ENCODE assay signal across 17 cellular contexts in the genomic region with DNA sequence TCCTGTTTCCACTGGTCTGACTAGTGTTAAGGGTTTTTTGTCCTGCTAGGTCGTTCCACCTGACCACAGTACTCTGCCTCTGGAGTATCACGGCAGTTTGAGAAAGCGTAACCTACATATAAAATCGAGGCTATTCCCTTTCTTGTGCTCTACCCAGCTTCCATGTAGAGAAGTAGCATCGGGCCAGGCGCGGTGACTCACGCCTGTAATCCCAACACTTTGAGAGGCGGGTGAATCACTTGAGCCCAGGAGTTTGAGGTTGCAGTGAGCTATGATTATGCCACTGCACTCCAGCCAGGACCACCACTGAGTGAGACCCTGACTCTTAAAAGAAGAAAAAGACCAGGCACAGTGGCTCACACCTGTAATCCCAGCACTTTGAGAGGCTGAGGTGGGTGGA. TPM values are rescaled to one million over a fixed set of nuclear protein-coding genes. Genes with fewer than 3 reads are reported as not detected.
DNase-seq lines count a peak whose midpoint lies in the region; ATAC-seq and TF ChIP-seq lines count a peak whose summit lies in the region.
"Had no signal": no experiment of that assay in that cellular context is flagged by ENCODE, and none has a peak within 500 bp of the region (broad histone marks: within the 10 kb centered on the region; RNA-seq: fewer than 3 reads in every experiment).

No MANE protein-coding gene starts in this region.

- POLR2A ChIA-PET in HCT116 (lab: Charles Lee): interaction anchor here (1.2 kb wide), 1 partner anchor 12 kb away, joined by 4 read pairs; no protein-coding TSS in a partner anchor

- TF ChIP-seq RAD21 in HCT116 (IDR thresholded peaks at IDR 0.05; ENCODE audit: low read depth): no peak

- no peak overlapping the region; the same call in 1 of the 2 replicates for H3K9ac ChIP-seq in HCT116 (ENCODE audit: low read length)

- peak; percentile 69 for DNase-seq in Daoy (ENCODE audit: low read depth)
- peak; percentile 10 for DNase-seq in HCT116 (ENCODE audit: low read depth, low spot score)
- peak; percentile 13 for DNase-seq in RKO (ENCODE audit: low spot score)
- DNase-seq in NCI-H524 (lab: John Stamatoyannopoulos, UW): no peak
- no peak for DNase-seq in NCI-H774 (lab: John Stamatoyannopoulos, UW)
- DNase-seq: BE2C; CD4-positive, alpha-beta memory T cell; DMS79; EL; GDM1; GOT3 had no signal

- CTCF ChIA-PET in HCT116 (lab: Charles Lee): no interaction called here

- H3K4me3 ChIP-seq in HCT116 (replicated peaks in 1 of 2; ENCODE audit: low read depth in 1 of 2, low read length in 2 of 2): peak overlapping the region in 1 of 2 experiments; percentile 17; a peak in 1 of 4 replicates
- H3K4me3 ChIP-seq: HAP-1 had no signal

- ATAC-seq in HCT116: peak; percentile 94
- ATAC-seq in esophagus mucosa: peak; percentile 62
- no peak for ATAC-seq in GM21360 (IDR thresholded peaks at IDR 0.05; ENCODE audit: unreplicated experiment)

- RAD21 ChIA-PET in HCT116 (lab: Charles Lee; ENCODE audit: low non-redundant PET in 1 of 2, low total read pairs in 2 of 2, uncharacterized antibody in 2 of 2, unreplicated experiment in 2 of 2): interaction anchor here in 1 of 2 experiments (0.8 kb wide), 1 partner anchor 305 kb away, joined by 3 read pairs; no protein-coding TSS in a partner anchor

- no peak for TF ChIP-seq POLR2A in HCT116 (IDR thresholded peaks at IDR 0.05; ENCODE audit: borderline replicate concordance, extremely low read depth, insufficient read depth, insufficient read length)

- H3K9me2 ChIP-seq in HCT116 (ENCODE audit: insufficient read depth): no peaks in the 10 kb centered on the region

- peak overlapping the region; percentile 49 for H3K27ac ChIP-seq in HCT116 (ENCODE audit: low read depth, low read length)
- H3K27ac ChIP-seq: C4-2B, HL-60 had no signal

- H2AFZ ChIP-seq in HCT116 (ENCODE audit: low read depth, low read length, poor library complexity, severe bottlenecking): peak overlapping the region; percentile 73

- no peak for TF ChIP-seq CTCF in HCT116 (IDR thresholded peaks at IDR 0.05 in 2 of 3, conservative IDR thresholded peaks at IDR 0.05 in 1 of 3; ENCODE audit: borderline replicate concordance in 1 of 3, insufficient read depth in 1 of 3, low read depth in 2 of 3, low read length in 2 of 3)

- peaks cover 11 to 17% of the 10 kb centered on the region in 2 experiments; a peak in 3 of 4 replicates for H3K4me1 ChIP-seq in HCT116 (ENCODE audit: control insufficient read depth in 1 of 2, insufficient read depth in 2 of 2, low read length in 2 of 2)
- H3K4me1 ChIP-seq: BE2C, HAP-1 had no signal

- H3K36me3 ChIP-seq in HCT116 (ENCODE audit: control insufficient read depth in 1 of 2, insufficient read depth in 2 of 2, low read length in 2 of 2): no peaks in the 10 kb centered on the region
- H3K36me3 ChIP-seq: BE2C, HAP-1 had no signal

- intact Hi-C loops in HCT116 (cut with micrococcal nuclease): no loop called here

- no peaks in the 10 kb centered on the region for H3K27me3 ChIP-seq in HCT116 (ENCODE audit: insufficient read depth, low read length)
- H3K27me3 ChIP-seq: BE2C had no signal

- H4K20me1 ChIP-seq in HCT116 (ENCODE audit: insufficient read depth): no peaks in the 10 kb centered on the region

- no TSS peak for BruUV-seq in HCT116 (replicated peaks; lab: Mats Ljungman, UMichigan)

- no peaks in the 10 kb centered on the region for H3K9me3 ChIP-seq in HCT116 (ENCODE audit: control insufficient read depth in 1 of 2, insufficient read depth in 1 of 2, low read depth in 1 of 2, low read length in 2 of 2)
- H3K9me3 ChIP-seq: BE2C, HAP-1 had no signal

- peak overlapping the region; percentile 59 for H3K4me2 ChIP-seq in HCT116 (ENCODE audit: low read length)

- H3K79me2 ChIP-seq in HCT116 (ENCODE audit: insufficient read depth, low read length): no peaks in the 10 kb centered on the region

TF ChIP-seq in HCT116, 20 proteins besides CTCF, POLR2A, EP300 and RAD21:
- TF ChIP-seq YY1 (IDR thresholded peaks at IDR 0.05; ENCODE audit: extremely low read depth, insufficient replicate concordance, low read depth, low read length): no peak
- no peak for TF ChIP-seq ZNF274 (IDR thresholded peaks at IDR 0.05; ENCODE audit: low read depth, low read length)
- TF ChIP-seq FOSL1 (IDR thresholded peaks at IDR 0.05; ENCODE audit: low read depth): peak; percentile 49; the same call in 1 of the 2 replicates
- TF ChIP-seq, protein P1, sequence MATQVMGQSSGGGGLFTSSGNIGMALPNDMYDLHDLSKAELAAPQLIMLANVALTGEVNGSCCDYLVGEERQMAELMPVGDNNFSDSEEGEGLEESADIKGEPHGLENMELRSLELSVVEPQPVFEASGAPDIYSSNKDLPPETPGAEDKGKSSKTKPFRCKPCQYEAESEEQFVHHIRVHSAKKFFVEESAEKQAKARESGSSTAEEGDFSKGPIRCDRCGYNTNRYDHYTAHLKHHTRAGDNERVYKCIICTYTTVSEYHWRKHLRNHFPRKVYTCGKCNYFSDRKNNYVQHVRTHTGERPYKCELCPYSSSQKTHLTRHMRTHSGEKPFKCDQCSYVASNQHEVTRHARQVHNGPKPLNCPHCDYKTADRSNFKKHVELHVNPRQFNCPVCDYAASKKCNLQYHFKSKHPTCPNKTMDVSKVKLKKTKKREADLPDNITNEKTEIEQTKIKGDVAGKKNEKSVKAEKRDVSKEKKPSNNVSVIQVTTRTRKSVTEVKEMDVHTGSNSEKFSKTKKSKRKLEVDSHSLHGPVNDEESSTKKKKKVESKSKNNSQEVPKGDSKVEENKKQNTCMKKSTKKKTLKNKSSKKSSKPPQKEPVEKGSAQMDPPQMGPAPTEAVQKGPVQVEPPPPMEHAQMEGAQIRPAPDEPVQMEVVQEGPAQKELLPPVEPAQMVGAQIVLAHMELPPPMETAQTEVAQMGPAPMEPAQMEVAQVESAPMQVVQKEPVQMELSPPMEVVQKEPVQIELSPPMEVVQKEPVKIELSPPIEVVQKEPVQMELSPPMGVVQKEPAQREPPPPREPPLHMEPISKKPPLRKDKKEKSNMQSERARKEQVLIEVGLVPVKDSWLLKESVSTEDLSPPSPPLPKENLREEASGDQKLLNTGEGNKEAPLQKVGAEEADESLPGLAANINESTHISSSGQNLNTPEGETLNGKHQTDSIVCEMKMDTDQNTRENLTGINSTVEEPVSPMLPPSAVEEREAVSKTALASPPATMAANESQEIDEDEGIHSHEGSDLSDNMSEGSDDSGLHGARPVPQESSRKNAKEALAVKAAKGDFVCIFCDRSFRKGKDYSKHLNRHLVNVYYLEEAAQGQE (IDR thresholded peaks at IDR 0.05; ENCODE audit: low read depth): no peak
- TF ChIP-seq, protein P2, sequence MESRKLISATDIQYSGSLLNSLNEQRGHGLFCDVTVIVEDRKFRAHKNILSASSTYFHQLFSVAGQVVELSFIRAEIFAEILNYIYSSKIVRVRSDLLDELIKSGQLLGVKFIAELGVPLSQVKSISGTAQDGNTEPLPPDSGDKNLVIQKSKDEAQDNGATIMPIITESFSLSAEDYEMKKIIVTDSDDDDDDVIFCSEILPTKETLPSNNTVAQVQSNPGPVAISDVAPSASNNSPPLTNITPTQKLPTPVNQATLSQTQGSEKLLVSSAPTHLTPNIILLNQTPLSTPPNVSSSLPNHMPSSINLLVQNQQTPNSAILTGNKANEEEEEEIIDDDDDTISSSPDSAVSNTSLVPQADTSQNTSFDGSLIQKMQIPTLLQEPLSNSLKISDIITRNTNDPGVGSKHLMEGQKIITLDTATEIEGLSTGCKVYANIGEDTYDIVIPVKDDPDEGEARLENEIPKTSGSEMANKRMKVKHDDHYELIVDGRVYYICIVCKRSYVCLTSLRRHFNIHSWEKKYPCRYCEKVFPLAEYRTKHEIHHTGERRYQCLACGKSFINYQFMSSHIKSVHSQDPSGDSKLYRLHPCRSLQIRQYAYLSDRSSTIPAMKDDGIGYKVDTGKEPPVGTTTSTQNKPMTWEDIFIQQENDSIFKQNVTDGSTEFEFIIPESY (IDR thresholded peaks at IDR 0.05; ENCODE audit: extremely low read depth, insufficient replicate concordance, low read length): no peak
- peak; percentile 45; the same call in 1 of the 2 replicates for TF ChIP-seq JUND (IDR thresholded peaks at IDR 0.05)
- no peak for TF ChIP-seq EGR1 (IDR thresholded peaks at IDR 0.05; ENCODE audit: low read depth)

RNA-seq across cellular contexts. Expression of a gene that starts 7.5 kb away (rescaled TPM):
- 0.03 and 0.80 TPM in 2 replicates for total RNA-seq in Daoy (2014; rRNA removed; shearing (Covaris generic))
- not detected for total RNA-seq in HCT116 (2021; ENCODE audit: unreplicated experiment)
- 0.02 and 0.17 TPM in 2 replicates for polyA plus RNA-seq in HCT116 (2012)
- total RNA-seq in esophagus mucosa: not detected
- polyA plus RNA-seq: AG04450; CD4-positive, alpha-beta memory T cell had no signal

RNA-seq across cellular contexts. Expression of a gene that starts 43.0 kb away (rescaled TPM):
- not detected in 2 replicates for total RNA-seq in Daoy (2014; rRNA removed; shearing (Covaris generic))
- total RNA-seq in HCT116 (2021; ENCODE audit: unreplicated experiment): not detected
- polyA plus RNA-seq in HCT116 (2012): not detected in 2 replicates
- total RNA-seq in esophagus mucosa: not detected
- total RNA-seq: CD4-positive, alpha-beta memory T cell had no signal
- polyA plus RNA-seq: AG04450; CD4-positive, alpha-beta memory T cell had no signal

Comparison
In these comparisons a context has a peak if more than half of its experiments do, and no peak if none do; other contexts are left out.
1. DNase-seq: peak in Daoy (single experiment), HCT116 (single experiment) and RKO (single experiment); none in NCI-H524 (0 of 2) and NCI-H774 (single experiment).